19 cellular contexts compared by ENCODE assay signal in the genomic region with DNA sequence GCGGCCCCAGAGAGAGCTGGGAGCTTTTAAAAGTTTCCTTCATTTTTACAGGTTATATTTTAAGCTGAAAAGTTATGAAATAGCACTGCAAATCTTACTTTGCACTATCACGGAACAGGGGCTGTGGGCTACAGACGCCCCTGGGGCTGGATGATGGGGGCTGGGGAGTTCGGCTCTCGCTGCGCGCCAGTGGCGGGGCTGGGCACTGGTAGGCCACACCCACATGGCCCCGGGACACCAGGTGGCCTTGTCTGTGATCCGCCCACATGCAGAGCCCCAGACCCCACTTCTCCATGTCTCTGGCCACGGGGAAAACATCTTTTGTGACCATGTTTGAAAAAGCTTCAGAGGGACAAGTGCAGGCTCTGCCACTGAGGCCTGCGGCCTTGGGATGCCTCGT.
"Had no signal": no experiment of that assay in that cellular context is flagged by ENCODE, and none has a peak within 500 bp of the region (broad histone marks: within the 10 kb centered on the region; RNA-seq: fewer than 3 reads in every experiment).

No MANE protein-coding gene starts in this region.

- DNase-seq: dermis blood vessel endothelial cell; dorsolateral prefrontal cortex; effector CD4-positive, alpha-beta T cell; effector memory CD4-positive, alpha-beta T cell; foreskin keratinocyte; hypothalamus; immature natural killer cell; islet precursor cell; left colon; left ventricle myocardium inferior; lower lobe of right lung; mesenchymal stem cell had no signal

- H3K79me2 ChIP-seq: hepatocyte had no signal

- H2AFZ ChIP-seq: hepatocyte had no signal

- H3K27me3 ChIP-seq: dorsolateral prefrontal cortex, esophagus muscularis mucosa, foreskin keratinocyte, gastroesophageal sphincter, heart left ventricle, hepatocyte had no signal

- H3K9me3 ChIP-seq: esophagus muscularis mucosa, gastroesophageal sphincter, heart left ventricle, left ventricle myocardium inferior, lower lobe of right lung, mucosa of descending colon had no signal

- ATAC-seq: foreskin keratinocyte, gastroesophageal sphincter, heart left ventricle, left colon, left lobe of liver, lower lobe of right lung, mucosa of descending colon had no signal

- H3K4me1 ChIP-seq: foreskin keratinocyte, lower lobe of right lung had no signal

- H3K27ac ChIP-seq: coronary artery, esophagus muscularis mucosa, foreskin keratinocyte, gastroesophageal sphincter, heart left ventricle, hepatocyte, left ventricle myocardium inferior, lower lobe of right lung had no signal

- H3K4me2 ChIP-seq: hepatocyte had no signal

- H3K4me3 ChIP-seq: coronary artery, dorsolateral prefrontal cortex, esophagus muscularis mucosa, gastroesophageal sphincter, heart left ventricle, hepatocyte, left ventricle myocardium inferior, lower lobe of right lung, mucosa of descending colon had no signal

- H3K36me3 ChIP-seq: left ventricle myocardium inferior, lower lobe of right lung had no signal
